8 cellular contexts compared by ENCODE assay signal in the genomic region with DNA sequence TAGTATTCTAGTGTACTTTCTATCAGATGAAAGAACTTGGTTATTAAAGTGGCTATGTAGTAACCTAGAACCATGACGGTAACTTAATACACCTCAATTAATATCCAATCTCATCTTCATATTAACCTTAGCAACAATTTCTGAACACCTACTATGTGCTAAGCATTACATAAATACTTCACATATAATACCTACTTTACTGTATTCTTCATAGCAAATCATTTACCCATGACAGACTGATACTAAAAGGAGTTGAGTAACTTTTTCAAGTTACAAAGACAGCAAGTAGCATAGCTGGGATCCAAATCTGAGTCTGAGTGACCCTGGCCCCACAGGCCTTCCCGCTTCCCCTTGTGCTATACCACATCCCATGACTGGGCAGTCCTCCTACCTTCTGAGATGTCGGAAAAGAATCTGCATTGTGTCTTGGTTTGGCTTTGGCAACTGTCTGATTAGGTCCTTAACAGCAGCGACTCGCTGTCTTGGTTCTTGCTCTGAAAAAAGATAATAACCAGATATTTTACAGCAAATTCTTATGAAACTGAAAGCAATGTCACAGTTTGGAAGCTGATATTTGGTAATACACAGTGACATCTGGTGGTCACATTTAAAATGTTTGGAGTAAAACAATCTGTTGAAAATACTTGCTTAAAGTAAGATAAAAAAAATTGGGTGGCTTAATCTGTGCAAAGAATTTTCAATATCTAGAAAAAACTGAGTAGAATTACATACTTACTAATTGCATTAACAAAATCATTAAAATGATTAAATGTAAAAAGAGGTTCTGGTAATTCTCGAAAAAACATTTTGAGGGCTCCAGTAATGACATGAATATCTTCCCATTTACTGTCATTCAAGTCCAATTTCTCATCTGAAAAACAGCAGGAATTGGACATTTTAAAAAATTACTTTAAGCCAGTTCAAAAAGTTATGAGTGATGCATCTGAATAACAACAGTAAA.
A peak's percentile ranks its signal among the peaks of the same experiment; 100 is the strongest.
DNase-seq lines count a peak whose midpoint lies in the region; ATAC-seq and TF ChIP-seq lines count a peak whose summit lies in the region.

No MANE protein-coding gene starts in this region.

- no peak for TF ChIP-seq CTCF in GM20000 (IDR thresholded peaks at IDR 0.05; ENCODE audit: extremely low read depth, missing control alignments)
- TF ChIP-seq CTCF in osteocyte (IDR thresholded peaks at IDR 0.05): peak; percentile 65

- peaks cover 4% of the 10 kb centered on the region for H3K4me1 Mint-ChIP-seq in activated T-helper 17 cell treated with anti-CD3 and anti-CD28 coated beads, Interleukin-2, amount 50 U/mL, for 72 hours
- H3K4me1 Mint-ChIP-seq in osteocyte (ENCODE audit: unreplicated experiment): peaks cover 8% of the 10 kb centered on the region

- peak overlapping the region; percentile 63 for H3K4me3 Mint-ChIP-seq in activated T-helper 17 cell treated with anti-CD3 and anti-CD28 coated beads, Interleukin-2, amount 50 U/mL, for 72 hours
- H3K4me3 Mint-ChIP-seq in osteocyte (ENCODE audit: unreplicated experiment): peak overlapping the region; percentile 59

- peak overlapping the region; percentile 25 for H3K27ac Mint-ChIP-seq in activated T-helper 17 cell treated with anti-CD3 and anti-CD28 coated beads, Interleukin-2, amount 50 U/mL, for 72 hours
- peak overlapping the region; percentile 92 for H3K27ac Mint-ChIP-seq in osteocyte (ENCODE audit: unreplicated experiment)

- no peaks in the 10 kb centered on the region for H3K9me3 Mint-ChIP-seq in activated T-helper 17 cell treated with anti-CD3 and anti-CD28 coated beads, Interleukin-2, amount 50 U/mL, for 72 hours
- H3K9me3 Mint-ChIP-seq in osteocyte (ENCODE audit: unreplicated experiment): no peaks in the 10 kb centered on the region

- no peaks in the 10 kb centered on the region for H3K27me3 Mint-ChIP-seq in activated T-helper 17 cell treated with anti-CD3 and anti-CD28 coated beads, Interleukin-2, amount 50 U/mL, for 72 hours
- no peaks in the 10 kb centered on the region for H3K27me3 Mint-ChIP-seq in osteocyte (ENCODE audit: unreplicated experiment)

- DNase-seq in NCI-H1105 treated with DMSO at 0.1 percent for 48 hours (lab: John Stamatoyannopoulos, UW): peak; percentile 23
- no peak for DNase-seq in NCI-H1105 (lab: John Stamatoyannopoulos, UW)
- DNase-seq in GM20000 (ENCODE audit: low spot score): peak; percentile 50
- peak; percentile 51 for DNase-seq in NCI-H1694 treated with DMSO at 0.1 percent for 48 hours (lab: John Stamatoyannopoulos, UW)
- peak; percentile 21 for DNase-seq in germinal center (ENCODE audit: low spot score)
- DNase-seq in osteocyte (ENCODE audit: extremely low spot score, unreplicated experiment): no peak

- peak; percentile 56 for ATAC-seq in activated T-helper 17 cell treated with anti-CD3 and anti-CD28 coated beads, Interleukin-2, amount 50 U/mL, for 72 hours (replicated peaks)
- no peak for ATAC-seq in HG02938 (IDR thresholded peaks at IDR 0.05; ENCODE audit: unreplicated experiment)

- H3K36me3 Mint-ChIP-seq in activated T-helper 17 cell treated with anti-CD3 and anti-CD28 coated beads, Interleukin-2, amount 50 U/mL, for 72 hours (ENCODE audit: low read depth): peaks cover 35% of the 10 kb centered on the region
- peaks cover 29% of the 10 kb centered on the region for H3K36me3 Mint-ChIP-seq in osteocyte (ENCODE audit: unreplicated experiment)

Comparison
In these comparisons a context has a peak if more than half of its experiments do, and no peak if none do; other contexts are left out.
1. DNase-seq: peak in NCI-H1105 treated with DMSO at 0.1 percent for 48 hours (single experiment), GM20000 (single experiment), NCI-H1694 treated with DMSO at 0.1 percent for 48 hours (single experiment) and germinal center (single experiment); none in NCI-H1105 (single experiment) and osteocyte (single experiment).